1 cellular context compared by ENCODE assay signal in genomic region chr19:8832132-8833021, GRCh38.
TF ChIP-seq lines count a peak whose summit lies in the region.

Gene MBD3L1, plus strand, starts transcription at chr19:8832377. Its CDS starts 10,302 bp downstream, at chr19:8842679.
Gene ZNF558, minus strand, starts transcription at chr19:8832304. Its CDS starts 9,645 bp downstream, at chr19:8822659.

TF ChIP-seq in HepG2, 621 proteins besides CTCF, POLR2A, EP300 and RAD21 (continued from another document and continues in another):
- TF ChIP-seq, protein P1, sequence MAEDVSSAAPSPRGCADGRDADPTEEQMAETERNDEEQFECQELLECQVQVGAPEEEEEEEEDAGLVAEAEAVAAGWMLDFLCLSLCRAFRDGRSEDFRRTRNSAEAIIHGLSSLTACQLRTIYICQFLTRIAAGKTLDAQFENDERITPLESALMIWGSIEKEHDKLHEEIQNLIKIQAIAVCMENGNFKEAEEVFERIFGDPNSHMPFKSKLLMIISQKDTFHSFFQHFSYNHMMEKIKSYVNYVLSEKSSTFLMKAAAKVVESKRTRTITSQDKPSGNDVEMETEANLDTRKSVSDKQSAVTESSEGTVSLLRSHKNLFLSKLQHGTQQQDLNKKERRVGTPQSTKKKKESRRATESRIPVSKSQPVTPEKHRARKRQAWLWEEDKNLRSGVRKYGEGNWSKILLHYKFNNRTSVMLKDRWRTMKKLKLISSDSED (CRISPR knock-in tag; IDR thresholded peaks at IDR 0.05): no peak
- TF ChIP-seq ZNF589 (CRISPR knock-in tag; conservative IDR thresholded peaks at IDR 0.05) (0 out of 2 replicates have a peak, but pooled peaks have one; percentile 43), MNT (IDR thresholded peaks at IDR 0.05) (no peak), ZNF552 (CRISPR knock-in tag; IDR thresholded peaks at IDR 0.05; ENCODE audit: borderline replicate concordance) (no peak), ZSCAN20 (CRISPR knock-in tag; IDR thresholded peaks at IDR 0.05; ENCODE audit: borderline replicate concordance) (no peak), TARDBP (CRISPR knock-in tag; IDR thresholded peaks at IDR 0.05) (no peak), NFYC (CRISPR knock-in tag; IDR thresholded peaks at IDR 0.05) (no peak), HNRNPLL (IDR thresholded peaks at IDR 0.05; ENCODE audit: low read depth, low read length, poor library complexity, severe bottlenecking) (no peak), FOXA1 (IDR thresholded peaks at IDR 0.05) (no peak), FOXA1 (CRISPR knock-in tag; IDR thresholded peaks at IDR 0.05) (no peak), KLF9 (CRISPR knock-in tag; IDR thresholded peaks at IDR 0.05; ENCODE audit: low read depth) (no peak), CEBPB (IDR thresholded peaks at IDR 0.05; ENCODE audit: borderline replicate concordance, low read depth, low read length) (0 out of 2 replicates have a peak, but pooled peaks have one; percentile 3), PITX1 (CRISPR knock-in tag; IDR thresholded peaks at IDR 0.05) (no peak), PRDM4 (CRISPR knock-in tag; IDR thresholded peaks at IDR 0.05; ENCODE audit: borderline replicate concordance) (no peak), TEAD2 (CRISPR knock-in tag; IDR thresholded peaks at IDR 0.05) (no peak), ZFP82 (CRISPR knock-in tag; IDR thresholded peaks at IDR 0.05; ENCODE audit: borderline replicate concordance) (0 out of 2 replicates have a peak, but pooled peaks have one; percentile 35), ZNF629 (CRISPR knock-in tag; conservative IDR thresholded peaks at IDR 0.05) (no peak), ZNF879 (CRISPR knock-in tag; IDR thresholded peaks at IDR 0.05) (no peak), SSRP1 (CRISPR knock-in tag; IDR thresholded peaks at IDR 0.05) (no peak), GABPB1 (CRISPR knock-in tag; IDR thresholded peaks at IDR 0.05) (peak; percentile 96), EED (CRISPR knock-in tag; IDR thresholded peaks at IDR 0.05) (no peak), CHCHD3 (CRISPR knock-in tag; IDR thresholded peaks at IDR 0.05) (no peak), RBFOX2 (IDR thresholded peaks at IDR 0.05; ENCODE audit: low read depth, low read length) (peak; percentile 90), ZNF33B (CRISPR knock-in tag; IDR thresholded peaks at IDR 0.05) (peak; percentile 28; the same call in 1 of the 2 replicates), SP4 (CRISPR knock-in tag; IDR thresholded peaks at IDR 0.05) (peak; percentile 84), KLF16 (CRISPR knock-in tag; IDR thresholded peaks at IDR 0.05) (peak in 1 of 2 experiments; percentile 28; a peak in 1 of 4 replicates), ARID4A (CRISPR knock-in tag; IDR thresholded peaks at IDR 0.05; ENCODE audit: borderline replicate concordance) (peak; percentile 78; the same call in 1 of the 2 replicates), BORCS8-MEF2B (CRISPR knock-in tag; IDR thresholded peaks at IDR 0.05) (0 out of 2 replicates have a peak, but pooled peaks have one; percentile 26), SALL1 (CRISPR knock-in tag; IDR thresholded peaks at IDR 0.05) (0 out of 2 replicates have a peak, but pooled peaks have one; percentile 45), ZNF260 (CRISPR knock-in tag; IDR thresholded peaks at IDR 0.05; ENCODE audit: borderline replicate concordance, low read depth) (no peak), ZNF709 (CRISPR knock-in tag; IDR thresholded peaks at IDR 0.05) (peak; percentile 28; the same call in 1 of the 2 replicates), ZBTB34 (CRISPR knock-in tag; IDR thresholded peaks at IDR 0.05) (no peak), ZNF460 (CRISPR knock-in tag; IDR thresholded peaks at IDR 0.05; ENCODE audit: borderline replicate concordance) (no peak), NFE2L2 (IDR thresholded peaks at IDR 0.05; ENCODE audit: low read length) (no peak), KAT7 (CRISPR knock-in tag; IDR thresholded peaks at IDR 0.05; ENCODE audit: borderline replicate concordance) (no peak), HOXA3 (CRISPR knock-in tag; IDR thresholded peaks at IDR 0.05) (no peak), REPIN1 (CRISPR knock-in tag; IDR thresholded peaks at IDR 0.05; ENCODE audit: borderline replicate concordance, low read depth) (no peak), ZNF839 (CRISPR knock-in tag; IDR thresholded peaks at IDR 0.05; ENCODE audit: borderline replicate concordance) (no peak), ZNF335 (CRISPR knock-in tag; IDR thresholded peaks at IDR 0.05) (no peak), PHF8 (CRISPR knock-in tag; IDR thresholded peaks at IDR 0.05) (peak; percentile 86)
- TF ChIP-seq, protein P2, sequence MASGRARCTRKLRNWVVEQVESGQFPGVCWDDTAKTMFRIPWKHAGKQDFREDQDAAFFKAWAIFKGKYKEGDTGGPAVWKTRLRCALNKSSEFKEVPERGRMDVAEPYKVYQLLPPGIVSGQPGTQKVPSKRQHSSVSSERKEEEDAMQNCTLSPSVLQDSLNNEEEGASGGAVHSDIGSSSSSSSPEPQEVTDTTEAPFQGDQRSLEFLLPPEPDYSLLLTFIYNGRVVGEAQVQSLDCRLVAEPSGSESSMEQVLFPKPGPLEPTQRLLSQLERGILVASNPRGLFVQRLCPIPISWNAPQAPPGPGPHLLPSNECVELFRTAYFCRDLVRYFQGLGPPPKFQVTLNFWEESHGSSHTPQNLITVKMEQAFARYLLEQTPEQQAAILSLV (CRISPR knock-in tag; IDR thresholded peaks at IDR 0.05; ENCODE audit: borderline replicate concordance): 0 out of 2 replicates have a peak, but pooled peaks have one; percentile 44
- TF ChIP-seq, protein P3, sequence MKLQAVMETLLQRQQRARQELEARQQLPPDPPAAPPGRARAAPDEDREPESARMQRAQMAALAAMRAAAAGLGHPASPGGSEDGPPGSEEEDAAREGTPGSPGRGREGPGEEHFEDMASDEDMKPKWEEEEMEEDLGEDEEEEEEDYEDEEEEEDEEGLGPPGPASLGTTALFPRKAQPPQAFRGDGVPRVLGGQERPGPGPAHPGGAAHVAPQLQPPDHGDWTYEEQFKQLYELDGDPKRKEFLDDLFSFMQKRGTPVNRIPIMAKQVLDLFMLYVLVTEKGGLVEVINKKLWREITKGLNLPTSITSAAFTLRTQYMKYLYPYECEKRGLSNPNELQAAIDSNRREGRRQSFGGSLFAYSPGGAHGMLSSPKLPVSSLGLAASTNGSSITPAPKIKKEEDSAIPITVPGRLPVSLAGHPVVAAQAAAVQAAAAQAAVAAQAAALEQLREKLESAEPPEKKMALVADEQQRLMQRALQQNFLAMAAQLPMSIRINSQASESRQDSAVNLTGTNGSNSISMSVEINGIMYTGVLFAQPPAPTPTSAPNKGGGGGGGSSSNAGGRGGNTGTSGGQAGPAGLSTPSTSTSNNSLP (IDR thresholded peaks at IDR 0.05; ENCODE audit: low read depth, low read length): no peak
- TF ChIP-seq, protein P4, sequence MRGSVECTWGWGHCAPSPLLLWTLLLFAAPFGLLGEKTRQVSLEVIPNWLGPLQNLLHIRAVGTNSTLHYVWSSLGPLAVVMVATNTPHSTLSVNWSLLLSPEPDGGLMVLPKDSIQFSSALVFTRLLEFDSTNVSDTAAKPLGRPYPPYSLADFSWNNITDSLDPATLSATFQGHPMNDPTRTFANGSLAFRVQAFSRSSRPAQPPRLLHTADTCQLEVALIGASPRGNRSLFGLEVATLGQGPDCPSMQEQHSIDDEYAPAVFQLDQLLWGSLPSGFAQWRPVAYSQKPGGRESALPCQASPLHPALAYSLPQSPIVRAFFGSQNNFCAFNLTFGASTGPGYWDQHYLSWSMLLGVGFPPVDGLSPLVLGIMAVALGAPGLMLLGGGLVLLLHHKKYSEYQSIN (CRISPR knock-in tag; IDR thresholded peaks at IDR 0.05; ENCODE audit: borderline replicate concordance): no peak
